18 cellular contexts compared by ENCODE assay signal in the genomic region with DNA sequence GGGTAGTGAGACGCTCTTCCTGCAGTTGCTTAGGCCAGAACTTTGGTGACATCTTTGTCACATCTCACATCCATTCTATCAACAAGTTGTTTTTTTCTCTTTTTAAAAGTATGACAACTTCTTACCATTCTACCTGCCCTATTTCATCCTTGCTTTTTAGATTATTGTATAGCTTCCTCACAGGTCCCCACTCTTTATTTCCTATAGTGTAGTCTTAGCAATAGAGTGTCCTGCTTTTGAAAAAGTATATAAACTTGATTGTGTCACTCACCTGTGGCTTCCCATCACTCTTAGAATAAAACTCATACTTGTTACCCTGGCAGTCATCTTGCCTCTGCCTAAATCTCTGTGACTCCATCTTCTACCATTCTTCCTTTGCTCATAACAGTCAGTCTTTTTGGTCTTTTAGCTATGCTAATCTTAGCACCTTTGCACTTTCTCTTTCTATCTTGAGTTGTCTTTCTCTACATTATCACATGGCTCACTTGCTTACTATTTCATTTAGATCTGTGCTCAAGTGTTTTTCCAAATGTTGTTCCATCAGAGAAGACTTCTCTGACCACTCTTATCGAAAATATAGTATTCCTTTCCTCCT. TPM values are rescaled to one million over a fixed set of nuclear protein-coding genes. Genes with fewer than 3 reads are reported as not detected.
A peak's percentile ranks its signal among the peaks of the same experiment; 100 is the strongest.
DNase-seq lines count a peak whose midpoint lies in the region; ATAC-seq and TF ChIP-seq lines count a peak whose summit lies in the region.
"Had no signal": no experiment of that assay in that cellular context is flagged by ENCODE, and none has a peak within 500 bp of the region (broad histone marks: within the 10 kb centered on the region; RNA-seq: fewer than 3 reads in every experiment).

No MANE protein-coding gene starts in this region.

- peaks cover 48% of the 10 kb centered on the region for H3K4me1 Mint-ChIP-seq in activated naive CD4-positive, alpha-beta T cell treated with anti-CD3 and anti-CD28 coated beads, Interleukin-2, amount 50 U/mL, for 24 hours
- H3K4me1 Mint-ChIP-seq in nephron progenitor cell: peaks cover 7% of the 10 kb centered on the region
- H3K4me1 Mint-ChIP-seq: WTC11 had no signal

- peak overlapping the region; percentile 2 for H3K4me3 Mint-ChIP-seq in activated naive CD4-positive, alpha-beta T cell treated with anti-CD3 and anti-CD28 coated beads, Interleukin-2, amount 50 U/mL, for 24 hours
- H3K4me3 Mint-ChIP-seq in nephron progenitor cell: no peak overlapping the region
- H3K4me3 Mint-ChIP-seq: WTC11 had no signal

- no peak overlapping the region for H3K27ac Mint-ChIP-seq in activated naive CD4-positive, alpha-beta T cell treated with anti-CD3 and anti-CD28 coated beads, Interleukin-2, amount 50 U/mL, for 24 hours
- peak overlapping the region; percentile 3 for H3K27ac Mint-ChIP-seq in nephron progenitor cell
- H3K27ac Mint-ChIP-seq: WTC11 had no signal

- ATAC-seq in GM21723 (IDR thresholded peaks at IDR 0.05; ENCODE audit: unreplicated experiment) (peak; percentile 61), HG03439 (IDR thresholded peaks at IDR 0.05; ENCODE audit: unreplicated experiment) (peak; percentile 69)
- ATAC-seq: lower lobe of right lung, Panc1, sciatic nerve, WTC11 had no signal

- H3K36me3 Mint-ChIP-seq in activated naive CD4-positive, alpha-beta T cell treated with anti-CD3 and anti-CD28 coated beads, Interleukin-2, amount 50 U/mL, for 24 hours: peaks cover 23% of the 10 kb centered on the region
- H3K36me3 Mint-ChIP-seq in nephron progenitor cell (ENCODE audit: low read depth): peaks cover 79% of the 10 kb centered on the region

- in situ Hi-C loops in G401 (cut with HindIII; ENCODE audit: low sequenced_read_pairs): no loop called here

- DNase-seq in activated naive CD4-positive, alpha-beta T cell treated with anti-CD3 and anti-CD28 coated beads, Interleukin-2, amount 50 U/mL, for 16 hours: no peak
- DNase-seq in nephron progenitor cell (no peak), G401 (ENCODE audit: low spot score) (no peak), glomerular visceral epithelial cell (ENCODE audit: extremely low spot score) (no peak), DMS153 (lab: John Stamatoyannopoulos, UW) (no peak)
- DNase-seq: effector memory CD4-positive, alpha-beta T cell; Kasumi-1; lower lobe of right lung; NCI-H187 treated with DMSO at 0.1 percent for 48 hours; NCI-H526; stimulated activated CD4-positive, alpha-beta T cell treated with anti-CD3 and anti-CD28 coated beads, Interleukin-2, amount 100 ng/mL, for 48 hours had no signal

- TF ChIP-seq CTCF in nephron progenitor cell (IDR thresholded peaks at IDR 0.05): no peak

- H3K9me3 Mint-ChIP-seq in activated naive CD4-positive, alpha-beta T cell treated with anti-CD3 and anti-CD28 coated beads, Interleukin-2, amount 50 U/mL, for 24 hours: no peaks in the 10 kb centered on the region
- no peaks in the 10 kb centered on the region for H3K9me3 Mint-ChIP-seq in nephron progenitor cell
- H3K9me3 Mint-ChIP-seq: WTC11 had no signal

- H3K27me3 Mint-ChIP-seq in activated naive CD4-positive, alpha-beta T cell treated with anti-CD3 and anti-CD28 coated beads, Interleukin-2, amount 50 U/mL, for 24 hours: no peaks in the 10 kb centered on the region
- H3K27me3 Mint-ChIP-seq in nephron progenitor cell (ENCODE audit: low read depth, poor library complexity): no peaks in the 10 kb centered on the region

RNA-seq across cellular contexts. Expression of a gene that starts 9.5 kb away (rescaled TPM):
- 15.2 and 16.9 TPM in 2 replicates for total RNA-seq in G401 (2014; rRNA removed; shearing (Covaris generic))

RNA-seq across cellular contexts. Expression of a gene that starts 26.1 kb away (rescaled TPM):
- 16.9 and 19.5 TPM in 2 replicates for total RNA-seq in G401 (2014; rRNA removed; shearing (Covaris generic))

RNA-seq across cellular contexts. Expression of a gene that starts 55.0 kb away (rescaled TPM):
- total RNA-seq in G401 (2014; rRNA removed; shearing (Covaris generic)): not detected in 2 replicates
- total RNA-seq: bronchial epithelial cell, WTC11 had no signal
